In the genomic region with DNA sequence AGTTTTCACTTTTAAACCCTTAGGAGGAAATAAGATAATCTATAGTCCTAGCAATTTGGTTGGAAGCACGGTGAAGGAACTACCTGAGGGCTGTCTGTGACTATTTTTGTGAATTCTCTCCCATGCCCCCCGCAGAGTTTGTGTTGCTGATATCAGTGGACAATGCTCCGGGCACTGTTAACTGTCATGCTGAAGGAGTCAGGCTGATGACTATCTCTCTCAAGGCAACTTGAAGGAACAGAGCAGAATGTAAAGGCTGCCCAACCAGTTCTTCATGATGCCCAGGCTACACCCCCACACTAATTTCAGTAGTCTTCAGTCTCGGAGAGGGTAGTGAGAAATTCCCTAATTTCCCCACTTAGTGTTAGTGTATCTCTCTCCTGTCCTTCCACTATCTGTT, we compare ENCODE assay signal across 38 cellular contexts. TPM values are rescaled to one million over a fixed set of nuclear protein-coding genes. Genes with fewer than 3 reads are reported as not detected.
"Had no signal": no experiment of that assay in that cellular context is flagged by ENCODE, and none has a peak within 500 bp of the region (broad histone marks: within the 10 kb centered on the region; RNA-seq: fewer than 3 reads in every experiment).

No MANE protein-coding gene starts in this region.

- H3K36me3 ChIP-seq: adrenal gland, MG63 had no signal

- H3K4me2 ChIP-seq: PC-9 had no signal

- H3K27ac ChIP-seq: adrenal gland, body of pancreas, PC-9, VCaP had no signal

- FAIRE-seq: astrocyte, RCC 7860 had no signal

- H3K9me3 ChIP-seq: adrenal gland, body of pancreas, MG63 had no signal

- H2AFZ ChIP-seq: PC-9 had no signal

- DNase-seq: activated B cell treated with CpG ODN at 0.5 μM for 24 hours; activated CD4-positive, alpha-beta memory T cell treated with anti-CD3 and anti-CD28 coated beads for 36 hours; activated CD4-positive, alpha-beta T cell treated with anti-CD3 and anti-CD28 coated beads for 4 hours; activated CD4-positive, alpha-beta T cell treated with anti-CD3 and anti-CD28 coated beads, Interleukin-2, amount 50 U/mL, for 1 hour; activated CD4-positive, CD25-positive, alpha-beta regulatory T cell treated with anti-CD3 and anti-CD28 coated beads, Interleukin-2, amount 50 U/mL, for 72 hours; activated CD8-positive, alpha-beta memory T cell treated with anti-CD3 and anti-CD28 coated beads, Interleukin-2, amount 50 U/mL, for 4 hours; activated gamma-delta T cell treated with Interleukin-2 at 50 U/mL for 16 hours; activated naive CD4-positive, alpha-beta T cell treated with anti-CD3 and anti-CD28 coated beads for 36 hours; activated T-cell treated with anti-CD3 and anti-CD28 coated beads for 4 hours; activated T-cell treated with anti-CD3 and anti-CD28 coated beads, Interleukin-2, amount 50 U/mL, for 4 hours; adrenal gland; body of pancreas; central memory CD4-positive, alpha-beta T cell; Karpas-422; KBM-7; MG63; NCI-H1048; NCI-H1105 treated with DMSO at 0.1 percent for 48 hours; NCI-H1436; NCI-H1694; NCI-H2029; NCI-H510A; NCI-H526; NCI-H748 treated with DMSO at 0.1 percent for 48 hours; NK-92 treated with Interleukin-12 subunit alpha and Interleukin-12 subunit beta, amount 100 ng/mL, for 24 hours; PC-9; Right ventricle myocardium superior; SW 1271; T-helper 1 cell; T-helper 2 cell; T-helper 9 cell had no signal

- H3K4me1 ChIP-seq: adrenal gland, body of pancreas had no signal

- ATAC-seq: activated naive CD4-positive, alpha-beta T cell treated with anti-CD3 and anti-CD28 coated beads, Interleukin-2, amount 50 U/mL, for 72 hours; activated T-cell treated with anti-CD3 and anti-CD28 coated beads, Interleukin-2, amount 50 U/mL, for 4 hours; body of pancreas had no signal

- H3K4me3 ChIP-seq: adrenal gland, body of pancreas, MG63, PC-9 had no signal

- H3K27me3 ChIP-seq: adrenal gland, body of pancreas, MG63 had no signal

RNA-seq across cellular contexts. Expression of a gene that starts 21.6 kb away (rescaled TPM):
- total RNA-seq: activated B cell treated with CpG ODN at 0.5 μM for 24 hours; activated CD4-positive, alpha-beta memory T cell treated with anti-CD3 and anti-CD28 coated beads for 36 hours; activated naive CD4-positive, alpha-beta T cell treated with anti-CD3 and anti-CD28 coated beads for 36 hours; activated naive CD4-positive, alpha-beta T cell treated with anti-CD3 and anti-CD28 coated beads, Interleukin-2, amount 50 U/mL, for 72 hours; activated T-cell treated with anti-CD3 and anti-CD28 coated beads, Interleukin-2, amount 50 U/mL, for 4 hours; activated T-helper 1 cell treated with anti-CD3 and anti-CD28 coated beads, Interleukin-12 subunit alpha, Interleukin-12 subunit beta, Interleukin-2, Interleukin-4 antibody, amounts not matched to agents 30 ng/mL and 10 ng/mL and 1 ng/mL, durations not matched to agents 14 hours and 24 hours and 36 hours; OCI-LY7; PC-9; SK-MEL-5 had no signal
